ENCODE assay signal across 8 cellular contexts in the genomic region with DNA sequence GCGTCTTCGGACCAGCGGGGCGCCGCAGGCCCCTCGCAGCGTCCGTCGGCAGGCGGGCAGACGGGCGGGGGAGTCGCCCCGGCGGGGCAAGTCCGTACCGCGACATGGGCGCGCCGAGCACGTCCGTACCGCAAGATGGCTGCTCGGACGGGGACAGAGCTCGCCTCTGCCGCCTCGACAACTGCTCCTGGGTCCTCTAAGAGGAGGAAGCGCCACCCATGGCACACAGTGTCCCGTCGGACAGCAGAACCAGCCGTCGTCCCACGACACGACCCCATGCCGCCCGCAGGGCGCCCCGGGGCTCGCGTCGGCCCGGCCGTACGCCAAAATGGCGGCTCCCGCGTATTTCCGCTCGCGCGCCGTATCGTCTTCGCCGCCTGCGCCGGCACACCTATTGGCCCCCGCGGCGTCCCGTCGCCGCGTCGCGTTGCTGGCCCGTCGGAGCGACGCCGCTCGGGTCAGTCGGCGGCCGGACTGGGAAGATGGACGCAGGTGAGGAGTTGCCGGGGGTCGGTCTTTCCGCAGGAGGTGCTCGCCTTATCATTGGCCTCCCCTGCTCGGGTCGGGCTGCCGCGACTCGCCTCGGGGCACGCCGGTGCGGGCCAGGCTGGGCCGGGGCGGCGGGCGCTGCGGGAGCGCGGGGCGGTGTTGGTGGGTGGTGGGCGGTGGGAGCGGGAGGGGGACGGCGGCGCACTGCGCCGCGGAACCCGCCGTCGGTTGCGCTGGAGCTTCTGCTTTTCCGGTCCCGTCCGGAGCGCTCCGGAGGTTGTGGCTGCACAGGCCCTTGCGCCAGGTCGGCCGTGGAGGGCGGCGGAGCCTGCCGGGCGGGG. TPM values are rescaled to one million over a fixed set of nuclear protein-coding genes. Genes with fewer than 3 reads are reported as not detected.
DNase-seq lines count a peak whose midpoint lies in the region; TF ChIP-seq lines count a peak whose summit lies in the region.

Gene ATG4B (plus strand): TSS at position 461 of the 830 bp plus-strand sequence. CDS start 22 bp downstream, at position 483.

- peaks cover 7% of the 10 kb centered on the region for H3K9me3 ChIP-seq in neuron (ENCODE audit: low read length)

- no peak for TF ChIP-seq CTCF in subcutaneous adipose tissue (IDR thresholded peaks at IDR 0.05; ENCODE audit: low read depth)

- H3K36me3 ChIP-seq in neuron (ENCODE audit: insufficient read depth, low read length) = peaks cover 21% of the 10 kb centered on the region

- in situ Hi-C loops in SK-MEL-5 (cut with HindIII; ENCODE audit: low pct_unique_long_range_greater_than_20kb, low sequenced_read_pairs) = no loop called here

- peak within 1 kb of the TSS; percentile 93 for H3K4me3 ChIP-seq in neuron (ENCODE audit: low read length)

- peak within 1 kb of the TSS; percentile 81 for H2AFZ ChIP-seq in neuron (ENCODE audit: low read depth, low read length)

- no peaks in the 10 kb centered on the region for H3K27me3 ChIP-seq in neuron (ENCODE audit: insufficient read depth, low read length)

- DNase-seq in ELR (ENCODE audit: low read depth) (peak; percentile 87), GOT3 (lab: John Stamatoyannopoulos, UW) (peak; percentile 55), LoVo (ENCODE audit: low spot score) (peak; percentile 86), SK-MEL-5 (ENCODE audit: low read depth, low spot score) (peak; percentile 85), foreskin melanocyte (peak; percentile 79)
- peak; percentile 49 to 74 (median 67) for DNase-seq in activated naive CD4-positive, alpha-beta T cell (lab: John Stamatoyannopoulos, UW)

- peaks cover 13% of the 10 kb centered on the region for H3K4me1 ChIP-seq in neuron (ENCODE audit: insufficient read depth, low read length)

RNA-seq across cellular contexts. Expression of gene ATG4B, which starts in this region (rescaled TPM):
- 24.1 and 30.3 TPM in 2 replicates for total RNA-seq in SK-MEL-5 (2014; rRNA removed; shearing (Covaris generic))
- polyA plus RNA-seq in SK-MEL-5 (2015; cell fraction: cytosol; rRNA removed) = 45.6 and 59.3 TPM in 2 replicates
- polyA plus RNA-seq in SK-MEL-5 (2015; cell fraction: nucleus; rRNA removed) = 301 and 337 TPM in 2 replicates
- total RNA-seq in subcutaneous adipose tissue = 100 to 1,000 TPM in 1 of 4 donors, 10 to 100 TPM in 3; 32.3 to 103 (median 47.7) TPM

Comparison
In these comparisons a context has a peak if more than half of its experiments do, and no peak if none do; other contexts are left out.
1. Peak in every context shown above with its lines: DNase-seq and H3K4me3 ChIP-seq.